ENCODE assay signal across 28 cellular contexts in genomic region chr5:162163663-162164062, GRCh38.
"Had no signal": no experiment of that assay in that cellular context is flagged by ENCODE, and none has a peak within 500 bp of the region (broad histone marks: within the 10 kb centered on the region; RNA-seq: fewer than 3 reads in every experiment).

No MANE protein-coding gene starts in this region.

- H3K36me3 ChIP-seq: ovary, right lobe of liver, sigmoid colon, stomach, thoracic aorta, thyroid gland, tibial nerve, upper lobe of left lung, vagina had no signal

- H3K27ac ChIP-seq: ovary, parathyroid adenoma, psoas muscle, right lobe of liver, sigmoid colon, stomach, thoracic aorta, thyroid gland, tibial nerve, upper lobe of left lung, vagina had no signal

- H3K4me1 Mint-ChIP-seq: nephron progenitor cell; neural crest cell; stimulated activated effector memory CD8-positive, alpha-beta T cell treated with anti-CD3 and anti-CD28 coated beads, Interleukin-12 subunit alpha, Interleukin-12 subunit beta, amount 100 ng/mL, for 72 hours; stimulated activated naive B cell treated with anti-CD40 and anti-IgM and Interleukin-4, amounts not matched to agents 10 μg/mL and 1 μg/mL and 100 μg/mL, for 72 hours had no signal

- H3K27me3 ChIP-seq: ovary, right lobe of liver, sigmoid colon, stomach, thyroid gland, tibial nerve, upper lobe of left lung, vagina had no signal

- H3K4me3 Mint-ChIP-seq: natural killer cell treated with Interleukin-12 subunit alpha and Interleukin-12 subunit beta and Interleukin-15 and Interleukin-18, amount 100 ng/mL, for 72 hours; nephron progenitor cell; neural crest cell; stimulated activated effector memory CD8-positive, alpha-beta T cell treated with anti-CD3 and anti-CD28 coated beads, Interleukin-12 subunit alpha, Interleukin-12 subunit beta, amount 100 ng/mL, for 72 hours; stimulated activated naive B cell treated with anti-CD40 and anti-IgM and Interleukin-4, amounts not matched to agents 10 μg/mL and 1 μg/mL and 100 μg/mL, for 72 hours; stimulated activated naive CD8-positive, alpha-beta T cell treated with anti-CD3 and anti-CD28 coated beads, Interleukin-15, Interleukin-2, amounts not matched to agents 100 ng/mL and 50 ng/mL, for 24 hours had no signal

- DNase-seq: nephron progenitor cell; occipital lobe; ovary; posterior cingulate gyrus; psoas muscle; right cardiac atrium; right lobe of liver; sigmoid colon; small intestine; stimulated activated CD4-positive, alpha-beta T cell treated with anti-CD3 and anti-CD28 coated beads, Interleukin-15, amount 100 ng/mL, for 24 hours; stimulated activated CD4-positive, alpha-beta T cell treated with anti-CD3 and anti-CD28 coated beads, Interleukin-2, amount 100 ng/mL, for 24 hours; stimulated activated CD4-positive, alpha-beta T cell treated with anti-CD3 and anti-CD28 coated beads, Interleukin-2, amount 100 ng/mL, for 48 hours; stimulated activated CD4-positive, alpha-beta T cell treated with anti-CD3 and anti-CD28 coated beads, Interleukin-4, amount 100 ng/mL, for 24 hours; stimulated activated naive B cell treated with anti-CD40 and anti-IgM and Interleukin-4, amounts not matched to agents 10 μg/mL and 1 μg/mL and 100 μg/mL, for 72 hours; stimulated activated naive CD4-positive, alpha-beta T cell treated with Interleukin-2 at 50 U/mL for 16 hours; stomach; thyroid gland; trophoblast cell; upper lobe of left lung had no signal

- H3K4me1 ChIP-seq: parathyroid adenoma, psoas muscle, right lobe of liver, sigmoid colon, stomach, thyroid gland, tibial nerve, upper lobe of left lung, vagina had no signal

- H3K36me3 Mint-ChIP-seq: stimulated activated effector memory CD8-positive, alpha-beta T cell treated with anti-CD3 and anti-CD28 coated beads, Interleukin-12 subunit alpha, Interleukin-12 subunit beta, amount 100 ng/mL, for 72 hours; stimulated activated naive B cell treated with anti-CD40 and anti-IgM and Interleukin-4, amounts not matched to agents 10 μg/mL and 1 μg/mL and 100 μg/mL, for 72 hours had no signal

- H3K9me3 ChIP-seq: ovary, psoas muscle, right lobe of liver, thyroid gland, vagina had no signal

- H3K27me3 Mint-ChIP-seq: natural killer cell treated with Interleukin-12 subunit alpha and Interleukin-12 subunit beta and Interleukin-15 and Interleukin-18, amount 100 ng/mL, for 72 hours; progenitor cell of endocrine pancreas; stimulated activated naive B cell treated with anti-CD40 and anti-IgM and Interleukin-4, amounts not matched to agents 10 μg/mL and 1 μg/mL and 100 μg/mL, for 72 hours; stimulated activated naive CD8-positive, alpha-beta T cell treated with anti-CD3 and anti-CD28 coated beads, Interleukin-15, Interleukin-2, amounts not matched to agents 100 ng/mL and 50 ng/mL, for 24 hours had no signal

- H3K27ac Mint-ChIP-seq: natural killer cell treated with Interleukin-12 subunit alpha and Interleukin-12 subunit beta and Interleukin-15 and Interleukin-18, amount 100 ng/mL, for 72 hours; nephron progenitor cell; progenitor cell of endocrine pancreas; stimulated activated effector memory CD8-positive, alpha-beta T cell treated with anti-CD3 and anti-CD28 coated beads, Interleukin-12 subunit alpha, Interleukin-12 subunit beta, amount 100 ng/mL, for 72 hours; stimulated activated naive B cell treated with anti-CD40 and anti-IgM and Interleukin-4, amounts not matched to agents 10 μg/mL and 1 μg/mL and 100 μg/mL, for 72 hours; stimulated activated naive CD8-positive, alpha-beta T cell treated with anti-CD3 and anti-CD28 coated beads, Interleukin-15, Interleukin-2, amounts not matched to agents 100 ng/mL and 50 ng/mL, for 24 hours had no signal

- ATAC-seq: natural killer cell treated with Interleukin-12 subunit alpha and Interleukin-12 subunit beta and Interleukin-15 and Interleukin-18, amount 100 ng/mL, for 72 hours; psoas muscle; right cardiac atrium; right lobe of liver; stimulated activated effector memory CD8-positive, alpha-beta T cell treated with anti-CD3 and anti-CD28 coated beads, Interleukin-12 subunit alpha, Interleukin-12 subunit beta, amount 100 ng/mL, for 72 hours; stimulated activated naive B cell treated with anti-CD40 and anti-IgM and Interleukin-4, amounts not matched to agents 10 μg/mL and 1 μg/mL and 100 μg/mL, for 72 hours had no signal

- H3K4me3 ChIP-seq: ovary, psoas muscle, right lobe of liver, sigmoid colon, stomach, thoracic aorta, thyroid gland, tibial nerve, upper lobe of left lung, vagina had no signal
